ENCODE assay signal across 1 cellular context in the genomic region with DNA sequence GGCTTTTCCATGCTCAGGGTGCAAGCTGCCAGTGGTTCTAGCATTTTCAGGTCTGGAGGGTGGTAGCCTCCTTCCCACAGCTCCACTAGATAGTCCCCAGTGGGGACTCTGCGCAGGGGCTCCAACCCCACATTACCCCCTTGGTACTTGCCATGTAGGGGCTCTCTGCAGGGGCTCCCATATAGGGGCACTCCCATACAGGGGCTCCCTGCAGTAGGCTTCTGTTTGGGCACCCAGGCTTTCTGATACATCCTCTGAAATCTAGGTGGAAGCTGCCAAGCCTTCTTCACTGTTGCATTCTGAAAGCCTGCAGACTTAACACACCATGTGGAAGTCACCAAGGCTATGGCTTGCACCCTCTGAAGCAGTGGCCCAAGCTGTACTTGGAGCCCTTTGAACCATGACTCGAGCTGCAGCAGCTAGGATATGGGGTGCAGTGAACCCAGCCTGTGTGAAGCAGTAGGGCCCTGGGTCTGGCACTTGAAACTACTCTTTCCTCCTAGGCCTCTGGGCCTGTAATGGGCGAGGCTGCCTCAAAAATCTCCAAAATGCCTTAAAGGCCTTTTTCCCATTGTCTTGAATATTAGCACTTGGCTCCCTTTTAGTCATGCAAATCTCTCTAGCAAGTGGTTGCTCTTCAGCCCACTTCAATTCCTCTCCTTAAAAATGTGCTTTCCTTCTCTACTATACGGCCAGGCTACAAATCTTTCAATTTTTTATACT.
TF ChIP-seq lines count a peak whose summit lies in the region.

No MANE protein-coding gene starts in this region.

TF ChIP-seq in H1, 55 proteins besides CTCF, POLR2A, EP300 and RAD21 (continued from another document):
- TF ChIP-seq, protein P1, sequence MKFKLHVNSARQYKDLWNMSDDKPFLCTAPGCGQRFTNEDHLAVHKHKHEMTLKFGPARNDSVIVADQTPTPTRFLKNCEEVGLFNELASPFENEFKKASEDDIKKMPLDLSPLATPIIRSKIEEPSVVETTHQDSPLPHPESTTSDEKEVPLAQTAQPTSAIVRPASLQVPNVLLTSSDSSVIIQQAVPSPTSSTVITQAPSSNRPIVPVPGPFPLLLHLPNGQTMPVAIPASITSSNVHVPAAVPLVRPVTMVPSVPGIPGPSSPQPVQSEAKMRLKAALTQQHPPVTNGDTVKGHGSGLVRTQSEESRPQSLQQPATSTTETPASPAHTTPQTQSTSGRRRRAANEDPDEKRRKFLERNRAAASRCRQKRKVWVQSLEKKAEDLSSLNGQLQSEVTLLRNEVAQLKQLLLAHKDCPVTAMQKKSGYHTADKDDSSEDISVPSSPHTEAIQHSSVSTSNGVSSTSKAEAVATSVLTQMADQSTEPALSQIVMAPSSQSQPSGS (IDR thresholded peaks at IDR 0.05; ENCODE audit: low read length), result no peak
